In genomic region chr16:17836868-17837602, GRCh38 we compare ENCODE assay signal across 1 cellular context.
A peak's percentile ranks its signal among the peaks of the same experiment; 100 is the strongest.
TF ChIP-seq lines count a peak whose summit lies in the region.

No MANE protein-coding gene starts in this region.

TF ChIP-seq in K562, 482 proteins besides CTCF, POLR2A, EP300 and RAD21 (continued from another document):
- TF ChIP-seq JUND (IDR thresholded peaks at IDR 0.05; ENCODE audit: borderline replicate concordance, low read depth, low read length) (no peak), JUND (tag; IDR thresholded peaks at IDR 0.05; ENCODE audit: borderline replicate concordance, low read depth, low read length) (peak; percentile 27; the same call in 1 of the 3 replicates), UBTF (IDR thresholded peaks at IDR 0.05; ENCODE audit: borderline replicate concordance in 1 of 2, low read depth in 2 of 2, low read length in 2 of 2) (no peak), ATF3 (IDR thresholded peaks at IDR 0.05) (peak; percentile 75), ATF3 (CRISPR knock-in tag; conservative IDR thresholded peaks at IDR 0.05) (no peak), FOSL1 (tag; conservative IDR thresholded peaks at IDR 0.05) (peak; percentile 81), COPS2 (conservative IDR thresholded peaks at IDR 0.05) (no peak), ZNF778 (CRISPR knock-in tag; IDR thresholded peaks at IDR 0.05) (no peak), HNRNPL (IDR thresholded peaks at IDR 0.05; ENCODE audit: low read depth, low read length) (no peak), ZNF124 (CRISPR knock-in tag; IDR thresholded peaks at IDR 0.05) (no peak), PRDM10 (IDR thresholded peaks at IDR 0.05; ENCODE audit: partially characterized antibody) (no peak), BCOR (IDR thresholded peaks at IDR 0.05) (0 out of 2 replicates have a peak, but pooled peaks have one; percentile 22), CBX8 (IDR thresholded peaks at IDR 0.05; ENCODE audit: borderline replicate concordance, extremely low read depth, low read depth, low read length, poor library complexity, severe bottlenecking) (no peak), SOX6 (IDR thresholded peaks at IDR 0.05) (0 out of 2 replicates have a peak, but pooled peaks have one; percentile 48), EP400 (IDR thresholded peaks at IDR 0.05) (no peak), PRMT5 (CRISPR knock-in tag; IDR thresholded peaks at IDR 0.05) (no peak), TCF3 (CRISPR knock-in tag; IDR thresholded peaks at IDR 0.05) (no peak)
